In the genomic region with DNA sequence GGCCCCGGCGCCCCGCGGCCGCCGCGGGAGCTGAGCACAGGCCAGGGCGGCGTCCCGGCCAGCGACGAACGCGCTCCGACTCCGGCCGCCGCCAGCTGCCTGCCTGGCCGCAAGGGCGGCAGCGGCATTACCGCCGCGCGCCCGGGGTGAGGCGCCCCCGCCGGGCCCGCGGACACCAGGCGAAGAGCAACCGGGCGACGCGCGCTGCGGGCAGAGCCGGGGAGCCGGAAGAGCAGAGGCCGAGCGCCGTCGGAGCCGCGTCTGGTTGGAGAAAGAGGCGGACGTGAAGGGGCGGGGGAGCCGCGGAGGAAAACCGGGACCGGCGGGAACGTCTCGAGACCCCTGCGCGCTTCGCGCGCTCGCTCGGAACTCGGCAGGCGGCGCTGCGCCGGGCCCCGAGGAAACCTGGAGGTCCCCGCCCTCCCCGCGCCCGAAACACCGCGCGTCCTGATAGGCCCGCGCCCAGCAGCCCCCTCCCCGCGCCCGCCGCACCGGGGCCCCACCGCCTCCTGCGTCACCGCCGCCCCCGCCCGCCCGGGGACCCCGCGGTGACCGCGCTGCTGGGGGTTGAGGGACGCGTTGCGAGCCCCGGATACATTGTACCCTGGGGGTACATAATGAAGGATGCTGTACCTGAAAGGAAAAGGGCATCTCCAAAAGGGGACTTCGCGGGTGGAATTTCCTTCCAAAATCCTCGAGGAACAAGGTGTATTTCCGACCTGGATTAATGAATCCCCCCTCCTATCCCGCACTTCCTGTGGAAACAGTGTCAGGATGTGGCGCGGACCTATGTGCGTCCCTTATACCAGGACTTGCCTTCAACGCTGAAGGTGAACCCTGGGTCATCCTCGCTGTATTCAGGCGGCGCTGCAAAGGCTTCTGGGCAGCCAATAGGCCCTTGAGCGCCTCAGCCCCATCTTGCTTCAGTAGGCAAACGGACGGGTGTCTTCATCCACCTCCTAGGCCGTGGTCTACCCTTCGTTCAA, we compare ENCODE assay signal across 1 cellular context.
TF ChIP-seq lines count a peak whose summit lies in the region.

No MANE protein-coding gene starts in this region.

TF ChIP-seq in HCT116, 20 proteins besides CTCF, POLR2A, EP300 and RAD21 (continued from another document):
- TF ChIP-seq, protein P1, sequence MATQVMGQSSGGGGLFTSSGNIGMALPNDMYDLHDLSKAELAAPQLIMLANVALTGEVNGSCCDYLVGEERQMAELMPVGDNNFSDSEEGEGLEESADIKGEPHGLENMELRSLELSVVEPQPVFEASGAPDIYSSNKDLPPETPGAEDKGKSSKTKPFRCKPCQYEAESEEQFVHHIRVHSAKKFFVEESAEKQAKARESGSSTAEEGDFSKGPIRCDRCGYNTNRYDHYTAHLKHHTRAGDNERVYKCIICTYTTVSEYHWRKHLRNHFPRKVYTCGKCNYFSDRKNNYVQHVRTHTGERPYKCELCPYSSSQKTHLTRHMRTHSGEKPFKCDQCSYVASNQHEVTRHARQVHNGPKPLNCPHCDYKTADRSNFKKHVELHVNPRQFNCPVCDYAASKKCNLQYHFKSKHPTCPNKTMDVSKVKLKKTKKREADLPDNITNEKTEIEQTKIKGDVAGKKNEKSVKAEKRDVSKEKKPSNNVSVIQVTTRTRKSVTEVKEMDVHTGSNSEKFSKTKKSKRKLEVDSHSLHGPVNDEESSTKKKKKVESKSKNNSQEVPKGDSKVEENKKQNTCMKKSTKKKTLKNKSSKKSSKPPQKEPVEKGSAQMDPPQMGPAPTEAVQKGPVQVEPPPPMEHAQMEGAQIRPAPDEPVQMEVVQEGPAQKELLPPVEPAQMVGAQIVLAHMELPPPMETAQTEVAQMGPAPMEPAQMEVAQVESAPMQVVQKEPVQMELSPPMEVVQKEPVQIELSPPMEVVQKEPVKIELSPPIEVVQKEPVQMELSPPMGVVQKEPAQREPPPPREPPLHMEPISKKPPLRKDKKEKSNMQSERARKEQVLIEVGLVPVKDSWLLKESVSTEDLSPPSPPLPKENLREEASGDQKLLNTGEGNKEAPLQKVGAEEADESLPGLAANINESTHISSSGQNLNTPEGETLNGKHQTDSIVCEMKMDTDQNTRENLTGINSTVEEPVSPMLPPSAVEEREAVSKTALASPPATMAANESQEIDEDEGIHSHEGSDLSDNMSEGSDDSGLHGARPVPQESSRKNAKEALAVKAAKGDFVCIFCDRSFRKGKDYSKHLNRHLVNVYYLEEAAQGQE (IDR thresholded peaks at IDR 0.05; ENCODE audit: low read depth) = no peak
- TF ChIP-seq EZH2phosphoT487 (IDR thresholded peaks at IDR 0.05; ENCODE audit: borderline replicate concordance) = no peak
- peak; percentile 37; the same call in 1 of the 2 replicates for TF ChIP-seq EGR1 (IDR thresholded peaks at IDR 0.05; ENCODE audit: low read depth)
- TF ChIP-seq, protein P2, sequence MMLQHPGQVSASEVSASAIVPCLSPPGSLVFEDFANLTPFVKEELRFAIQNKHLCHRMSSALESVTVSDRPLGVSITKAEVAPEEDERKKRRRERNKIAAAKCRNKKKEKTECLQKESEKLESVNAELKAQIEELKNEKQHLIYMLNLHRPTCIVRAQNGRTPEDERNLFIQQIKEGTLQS (IDR thresholded peaks at IDR 0.05) = no peak
- no peak for TF ChIP-seq TCF7L2 (IDR thresholded peaks at IDR 0.05; ENCODE audit: borderline replicate concordance, extremely low read depth, insufficient read depth, insufficient read length)
- TF ChIP-seq SIN3A (IDR thresholded peaks at IDR 0.05; ENCODE audit: low read depth) = no peak
- TF ChIP-seq EZH2 (IDR thresholded peaks at IDR 0.05) = no peak
- no peak for TF ChIP-seq YY1 (IDR thresholded peaks at IDR 0.05; ENCODE audit: extremely low read depth, insufficient replicate concordance, low read depth, low read length)
- TF ChIP-seq ZFX (IDR thresholded peaks at IDR 0.05) = peak; percentile 87
